Comparison of ENCODE assay signal across 24 cellular contexts in genomic region chr15:43420876-43421275, GRCh38.
"Had no signal": no experiment of that assay in that cellular context is flagged by ENCODE, and none has a peak within 500 bp of the region (broad histone marks: within the 10 kb centered on the region; RNA-seq: fewer than 3 reads in every experiment).

No MANE protein-coding gene starts in this region.

- H3K27ac Mint-ChIP-seq: progenitor cell of endocrine pancreas; stimulated activated memory B cell treated with anti-CD40 and anti-IgM and Interleukin-4, amounts not matched to agents 10 μg/mL and 1 μg/mL and 100 μg/mL, for 72 hours had no signal

- H3K27ac ChIP-seq: colonic mucosa, foreskin keratinocyte, hepatocyte, pancreas, stomach, thoracic aorta, transverse colon had no signal

- H3K4me1 Mint-ChIP-seq: stimulated activated memory B cell treated with anti-CD40 and anti-IgM and Interleukin-4, amounts not matched to agents 10 μg/mL and 1 μg/mL and 100 μg/mL, for 72 hours had no signal

- H3K4me3 ChIP-seq: colonic mucosa, hepatocyte, lung, pancreas, stomach, thoracic aorta, transverse colon had no signal

- H3K27me3 ChIP-seq: colonic mucosa, foreskin keratinocyte, hepatocyte, pancreas, stomach, transverse colon had no signal

- H3K27me3 Mint-ChIP-seq: naive thymus-derived CD8-positive, alpha-beta T cell; progenitor cell of endocrine pancreas; stimulated activated memory B cell treated with anti-CD40 and anti-IgM and Interleukin-4, amounts not matched to agents 10 μg/mL and 1 μg/mL and 100 μg/mL, for 72 hours had no signal

- ATAC-seq: foreskin keratinocyte; left colon; left ventricle myocardium superior; naive thymus-derived CD8-positive, alpha-beta T cell; pancreas; right cardiac atrium; stimulated activated memory B cell treated with anti-CD40 and anti-IgM and Interleukin-4, amounts not matched to agents 10 μg/mL and 1 μg/mL and 100 μg/mL, for 72 hours had no signal

- DNase-seq: colonic mucosa; dermis blood vessel endothelial cell; erythroblast; foreskin keratinocyte; head of caudate nucleus; kidney; left colon; left ventricle myocardium superior; mesendoderm; naive thymus-derived CD8-positive, alpha-beta T cell; occipital lobe; pancreas; right cardiac atrium; small intestine; stimulated activated CD4-positive, alpha-beta T cell treated with anti-CD3 and anti-CD28 coated beads, Interleukin-12 subunit alpha, Interleukin-12 subunit beta, amount 100 ng/mL, for 4 hours; stimulated activated CD8-positive, alpha-beta memory T cell treated with anti-CD3 and anti-CD28 coated beads, Interleukin-4, amount 100 ng/mL, for 48 hours; stomach; substantia nigra; transverse colon had no signal

- H3K4me3 Mint-ChIP-seq: naive thymus-derived CD8-positive, alpha-beta T cell; stimulated activated memory B cell treated with anti-CD40 and anti-IgM and Interleukin-4, amounts not matched to agents 10 μg/mL and 1 μg/mL and 100 μg/mL, for 72 hours had no signal

- H3K9me3 ChIP-seq: colonic mucosa, pancreas, stomach, thoracic aorta, transverse colon had no signal

- H3K9me3 Mint-ChIP-seq: naive thymus-derived CD8-positive, alpha-beta T cell; stimulated activated memory B cell treated with anti-CD40 and anti-IgM and Interleukin-4, amounts not matched to agents 10 μg/mL and 1 μg/mL and 100 μg/mL, for 72 hours had no signal

- H3K4me1 ChIP-seq: colonic mucosa, foreskin keratinocyte, pancreas, stomach, transverse colon had no signal
